8 cellular contexts compared by ENCODE assay signal in genomic region chr7:55365680-55366460, GRCh38. TPM values are rescaled to one million over a fixed set of nuclear protein-coding genes. Genes with fewer than 3 reads are reported as not detected.
A peak's percentile ranks its signal among the peaks of the same experiment; 100 is the strongest.
DNase-seq lines count a peak whose midpoint lies in the region; ATAC-seq and TF ChIP-seq lines count a peak whose summit lies in the region.

No MANE protein-coding gene starts in this region.

- H2AFZ ChIP-seq in mammary epithelial cell (ENCODE audit: low read depth, low read length) (peak overlapping the region; percentile 97), smooth muscle cell (ENCODE audit: low read depth) (peak overlapping the region; percentile 92)

- H3K4me2 ChIP-seq in mammary epithelial cell (ENCODE audit: insufficient read depth, low read depth, low read length): peak overlapping the region; percentile 90
- H3K4me2 ChIP-seq in smooth muscle cell: peak overlapping the region; percentile 92

- DNase-seq in AG04450 (ENCODE audit: low read depth, low spot score): peak; percentile 92
- DNase-seq in NCI-H2196 (lab: John Stamatoyannopoulos, UW; ENCODE audit: unreplicated experiment): peak; percentile 94
- peak; percentile 94 for DNase-seq in WERI-Rb-1
- DNase-seq in mammary epithelial cell: peak; percentile 96
- DNase-seq in iPS-NIHi7 (ENCODE audit: extremely low spot score): peak; percentile 91
- peak; percentile 94 for DNase-seq in smooth muscle cell (lab: John Stamatoyannopoulos, UW; ENCODE audit: unreplicated experiment)

- ATAC-seq in GM18870 (IDR thresholded peaks at IDR 0.05; ENCODE audit: unreplicated experiment) (peak; percentile 83), HG03108 (IDR thresholded peaks at IDR 0.05; ENCODE audit: unreplicated experiment) (peak; percentile 73)

- BruUV-seq in mammary epithelial cell (replicated peaks; lab: Mats Ljungman, UMichigan): no TSS peak

- H4K20me1 ChIP-seq in mammary epithelial cell (ENCODE audit: insufficient read depth, low read length): no peaks in the 10 kb centered on the region
- H4K20me1 ChIP-seq in smooth muscle cell (ENCODE audit: low read depth): no peaks in the 10 kb centered on the region

- intact Hi-C loops in mammary epithelial cell (cut with micrococcal nuclease): loop anchor here (1.0 to 2.0 kb wide), 2 partner anchors 49 to 85 kb away; no protein-coding TSS in a partner anchor

- POLR2A ChIA-PET in AG04450 (lab: Yijun Ruan, JAX): interaction anchor here (0.6 to 1.5 kb wide), 10 partner anchors 9 to 607 kb away, joined by 3 to 14 read pairs (median 6); partner anchors contain the start of gene SEC61G

- in situ Hi-C loops in mammary epithelial cell (cut with MboI; ENCODE audit: low sequenced_read_pairs in 2 of 2): no loop called here

- TF ChIP-seq CTCF in AG04450 (IDR thresholded peaks at IDR 0.05; ENCODE audit: low read depth, low read length): peak; percentile 28
- 0 out of 2 replicates have a peak, but pooled peaks have one; percentile 9 for TF ChIP-seq CTCF in WERI-Rb-1 (IDR thresholded peaks at IDR 0.05; ENCODE audit: low read depth, low read length)
- TF ChIP-seq CTCF in mammary epithelial cell (conservative IDR thresholded peaks at IDR 0.05 in 1 of 2, IDR thresholded peaks at IDR 0.05 in 1 of 2; ENCODE audit: extremely low read depth in 1 of 2, insufficient read depth in 1 of 2, low read depth in 1 of 2, low read length in 2 of 2): peak in 1 of 2 donors; percentile 44
- no peak for TF ChIP-seq CTCF in smooth muscle cell (IDR thresholded peaks at IDR 0.05; ENCODE audit: borderline replicate concordance, insufficient read depth, poor library complexity, severe bottlenecking)

- H3K27ac ChIP-seq in AG04450 (ENCODE audit: low read depth, low read length) (peak overlapping the region; percentile 97), WERI-Rb-1 (peak overlapping the region; percentile 99), mammary epithelial cell (ENCODE audit: insufficient read depth, low read depth, low read length) (peak overlapping the region; percentile 94), smooth muscle cell (ENCODE audit: low read depth) (no peak overlapping the region)

- dilution Hi-C loops in mammary epithelial cell (cut with HindIII; ENCODE audit: low sequenced_read_pairs): no loop called here

- peak overlapping the region; percentile 97 for H3K4me3 ChIP-seq in AG04450 (ENCODE audit: low read depth, low read length)
- H3K4me3 ChIP-seq in WERI-Rb-1 (ENCODE audit: low read depth, low read length): peak overlapping the region; percentile 84
- H3K4me3 ChIP-seq in mammary epithelial cell (replicated peaks in 1 of 3; ENCODE audit: insufficient read depth in 1 of 3, low read depth in 2 of 3, low read length in 3 of 3): peak overlapping the region; percentile 65 to 97 (median 77)
- peak overlapping the region; percentile 100 for H3K4me3 ChIP-seq in smooth muscle cell

- CTCF ChIA-PET in AG04450 (lab: Charles Lee): interaction anchor here (1.1 to 1.2 kb wide), 2 partner anchors 9 to 50 kb away, joined by 3 to 4 read pairs; no protein-coding TSS in a partner anchor
- CTCF ChIA-PET in mammary epithelial cell (lab: Charles Lee; ENCODE audit: low non-redundant PET): interaction anchor here (0.7 kb wide), 1 partner anchor 45 kb away, joined by 3 read pairs; no protein-coding TSS in a partner anchor

- H3K9ac ChIP-seq in mammary epithelial cell (ENCODE audit: insufficient read depth, low read length) (peak overlapping the region; percentile 89), smooth muscle cell (ENCODE audit: low read depth) (peak overlapping the region; percentile 100)

- no peaks in the 10 kb centered on the region for H3K27me3 ChIP-seq in AG04450 (ENCODE audit: control insufficient read depth, insufficient read depth, low read length)
- no peaks in the 10 kb centered on the region for H3K27me3 ChIP-seq in WERI-Rb-1 (ENCODE audit: insufficient read depth, low read depth, severe bottlenecking)
- no peaks in the 10 kb centered on the region for H3K27me3 ChIP-seq in mammary epithelial cell (ENCODE audit: insufficient read depth, low read length)
- no peaks in the 10 kb centered on the region for H3K27me3 ChIP-seq in smooth muscle cell (ENCODE audit: low read depth)

- H3K4me1 ChIP-seq in mammary epithelial cell (ENCODE audit: insufficient read depth, low read length): peaks cover 17% of the 10 kb centered on the region
- H3K4me1 ChIP-seq in smooth muscle cell (ENCODE audit: low read depth): peaks cover 17% of the 10 kb centered on the region

- H3K79me2 ChIP-seq in mammary epithelial cell (ENCODE audit: insufficient read depth, low read length): peaks cover 41% of the 10 kb centered on the region
- H3K79me2 ChIP-seq in smooth muscle cell (ENCODE audit: low read depth): peaks cover 6% of the 10 kb centered on the region

- H3F3A ChIP-seq in smooth muscle cell (ENCODE audit: low read depth): peaks cover 14% of the 10 kb centered on the region

- 1% methylated on average over 32 of the region's 99 CpGs for WGBS in mammary epithelial cell (ENCODE audit: low coverage, missing lambda C conversion rate)
- WGBS in smooth muscle cell (ENCODE audit: low lambda C conversion rate): under 1% methylated on average over 98 of the region's 99 CpGs

- H3K36me3 ChIP-seq in WERI-Rb-1 (peaks cover 13% of the 10 kb centered on the region), mammary epithelial cell (ENCODE audit: insufficient read depth, low read length) (no peaks in the 10 kb centered on the region), smooth muscle cell (ENCODE audit: low read depth) (no peaks in the 10 kb centered on the region)

- no peaks in the 10 kb centered on the region; the same call in 1 of the 2 replicates for H3K9me3 ChIP-seq in AG04450 (ENCODE audit: control insufficient read depth, insufficient read depth, low read length)
- H3K9me3 ChIP-seq in WERI-Rb-1 (ENCODE audit: severe bottlenecking): no peaks in the 10 kb centered on the region
- no peaks in the 10 kb centered on the region for H3K9me3 ChIP-seq in mammary epithelial cell (replicated peaks; ENCODE audit: insufficient read depth, low read length)
- no peaks in the 10 kb centered on the region for H3K9me3 ChIP-seq in smooth muscle cell (replicated peaks; ENCODE audit: low read depth)

RNA-seq across cellular contexts. Expression of gene LANCL2, which starts 0.7 kb away (rescaled TPM):
- polyA plus RNA-seq in AG04450 (2011; rRNA removed): 16.9 and 18.0 TPM in 2 replicates
- 13.0 and 24.6 TPM in 2 replicates for polyA minus RNA-seq in AG04450 (2011; rRNA and poly(A)+ RNA removed)
- total RNA-seq in mammary epithelial cell: 10 to 100 TPM; 12.7 to 13.5 TPM
- 16.6 TPM for polyA plus RNA-seq in mammary epithelial cell
- polyA minus RNA-seq in mammary epithelial cell: 22.6 TPM
- total RNA-seq in smooth muscle cell: 9.4 and 16.1 TPM in 2 replicates
- polyA plus RNA-seq in smooth muscle cell: 15.6 and 17.4 TPM in 2 replicates
